Comparison of ENCODE assay signal across 1 cellular context in genomic region chr2:85756822-85757435, GRCh38.
TF ChIP-seq lines count a peak whose summit lies in the region.

No MANE protein-coding gene starts in this region.

TF ChIP-seq in H1, 55 proteins besides CTCF, POLR2A, EP300 and RAD21:
- TF ChIP-seq TCF12 (IDR thresholded peaks at IDR 0.05; ENCODE audit: low read depth, low read length) = no peak
- no peak for TF ChIP-seq TBP (IDR thresholded peaks at IDR 0.05; ENCODE audit: low read depth, low read length)
- TF ChIP-seq ASH2L (IDR thresholded peaks at IDR 0.05; ENCODE audit: low read length) = no peak
- TF ChIP-seq CREB1 (IDR thresholded peaks at IDR 0.05) = no peak
- TF ChIP-seq GABPA (IDR thresholded peaks at IDR 0.05; ENCODE audit: borderline replicate concordance, insufficient read depth, low read length) = no peak
- TF ChIP-seq POU5F1 (IDR thresholded peaks at IDR 0.05; ENCODE audit: low read depth, low read length) = no peak
- no peak for TF ChIP-seq E2F6 (IDR thresholded peaks at IDR 0.05)
- TF ChIP-seq JUND (IDR thresholded peaks at IDR 0.05; ENCODE audit: low read length) = no peak
